9 cellular contexts compared by ENCODE assay signal in genomic region chr6:32529697-32530429, GRCh38. TPM values are rescaled to one million over a fixed set of nuclear protein-coding genes. Genes with fewer than 3 reads are reported as not detected.
DNase-seq lines count a peak whose midpoint lies in the region; ATAC-seq, FAIRE-seq and TF ChIP-seq lines count a peak whose summit lies in the region.
"Had no signal": no experiment of that assay in that cellular context is flagged by ENCODE, and none has a peak within 500 bp of the region (broad histone marks: within the 10 kb centered on the region; RNA-seq: fewer than 3 reads in every experiment).

Gene HLA-DRB5 (minus strand): TSS chr6:32530287. CDS start chr6:32530224, 63 bp downstream.

- no peaks in the 10 kb centered on the region for H3K79me2 ChIP-seq in K562 (ENCODE audit: control insufficient read depth, insufficient read depth, low read length)

- H3K4me1 ChIP-seq in K562 (replicated peaks in 1 of 2; ENCODE audit: control insufficient read depth in 2 of 2, insufficient read depth in 2 of 2, low read length in 2 of 2): no peaks in the 10 kb centered on the region

- no peaks in the 10 kb centered on the region for H3K27me3 ChIP-seq in K562 (ENCODE audit: control insufficient read depth in 2 of 2, insufficient read depth in 2 of 2, low read length in 2 of 2)

- no peak within 1 kb of the TSS for H3K4me3 ChIP-seq in K562

- H3K27ac ChIP-seq in K562 (ENCODE audit: extremely low read depth, low read depth, low read length): no peak within 1 kb of the TSS

- H2AFZ ChIP-seq in K562 (ENCODE audit: low read depth, low read length): no peak within 1 kb of the TSS

- H4K20me1 ChIP-seq in K562 (replicated peaks; ENCODE audit: control insufficient read depth, insufficient read depth, low read length): no peaks in the 10 kb centered on the region

- H3K9me3 ChIP-seq in K562 (replicated peaks; ENCODE audit: control insufficient read depth, insufficient read depth, low read depth, low read length): no peaks in the 10 kb centered on the region

- intact Hi-C loops in K562 (cut with micrococcal nuclease): no loop called here
- intact Hi-C loops in posterior vena cava (cut with DNase I): loop anchor here in 1 of 2 donors (5.0 kb wide), 1 partner anchor 42 kb away; no protein-coding TSS in a partner anchor

- ATAC-seq in HG03432 (IDR thresholded peaks at IDR 0.05; ENCODE audit: unreplicated experiment): peak; percentile 70
- no peak for ATAC-seq in K562
- ATAC-seq in HG03442 (IDR thresholded peaks at IDR 0.05; ENCODE audit: unreplicated experiment): no peak

- DNase-seq in K562 (ENCODE audit: extremely low read depth in 1 of 4, low spot score in 3 of 4) (no peak), posterior vena cava (ENCODE audit: low spot score) (peak; percentile 43), NCI-H1048 (lab: John Stamatoyannopoulos, UW) (no peak), HPDE6-E6E7 (ENCODE audit: extremely low spot score) (no peak), NCI-H1436 treated with DMSO at 0.1 percent for 48 hours (lab: John Stamatoyannopoulos, UW) (no peak)

- POLR2A ChIA-PET in K562 (lab: Yijun Ruan, JAX): interaction anchor here (0.9 kb wide), 1 partner anchor 59 kb away, joined by 3 read pairs; the partner anchor contains the start of gene HLA-DRB1

- TF ChIP-seq CTCF in K562 (IDR thresholded peaks at IDR 0.05 in 2 of 3, conservative IDR thresholded peaks at IDR 0.05 in 1 of 3; ENCODE audit: insufficient read depth in 2 of 3, low read depth in 1 of 3, low read length in 3 of 3): no peak

- no peak for FAIRE-seq in K562 (lab: Jason Lieb, UNC)

- CTCF ChIA-PET in K562 (lab: Yijun Ruan, JAX; ENCODE audit: low intra/inter-chr PET ratio): no interaction called here

- TF ChIP-seq RAD21 in K562 (CRISPR knock-in tag; conservative IDR thresholded peaks at IDR 0.05 in 1 of 2, IDR thresholded peaks at IDR 0.05 in 1 of 2): no peak

- BruUV-seq in K562 (replicated peaks; lab: Mats Ljungman, UMichigan): no TSS peak

- H3K9me1 ChIP-seq in K562 (ENCODE audit: control insufficient read depth, insufficient read depth, low read length): no peaks in the 10 kb centered on the region

- in situ Hi-C loops in GM18951 (cut with MboI; ENCODE audit: low sequenced_read_pairs, unreplicated experiment) (loop anchor here (5.0 kb wide), 1 partner anchor 57 kb away; the partner anchor contains the start of gene HLA-DRB1), K562 (cut with MboI) (loop anchor here (5.0 kb wide), 1 partner anchor 57 kb away; the partner anchor contains the start of gene HLA-DRB1)

- TF ChIP-seq POLR2A in GM18951 (IDR thresholded peaks at IDR 0.05; ENCODE audit: extremely low read depth, insufficient read depth, insufficient read length) (peak; percentile 54), K562 (conservative IDR thresholded peaks at IDR 0.05) (no peak)

- no peak within 1 kb of the TSS for H3K4me2 ChIP-seq in K562 (ENCODE audit: insufficient read depth, low read length)

- TF ChIP-seq EP300 in K562 (IDR thresholded peaks at IDR 0.05; ENCODE audit: low read length): no peak

- WGBS in K562 (ENCODE audit: insufficient coverage, low coverage, missing lambda C conversion rate): 0% methylated on average over 3 of the region's 4 CpGs

- H3K36me3 ChIP-seq in K562 (ENCODE audit: control insufficient read depth, insufficient read depth, low read length): no peaks in the 10 kb centered on the region

- H3K9ac ChIP-seq in K562 (ENCODE audit: insufficient read depth in 1 of 2, low read depth in 2 of 2, low read length in 2 of 2): no peak within 1 kb of the TSS

TF ChIP-seq in K562, 482 proteins besides CTCF, POLR2A, EP300 and RAD21:
- no peak for TF ChIP-seq HMG20A (CRISPR knock-in tag; conservative IDR thresholded peaks at IDR 0.05)
- TF ChIP-seq GABPB2 (CRISPR knock-in tag; conservative IDR thresholded peaks at IDR 0.05): no peak
- TF ChIP-seq GATAD2A (IDR thresholded peaks at IDR 0.05): no peak
- TF ChIP-seq RFX5 (IDR thresholded peaks at IDR 0.05; ENCODE audit: low read depth, low read length): peak; percentile 81; the same call in 1 of the 2 replicates
- TF ChIP-seq ARID3A (IDR thresholded peaks at IDR 0.05; ENCODE audit: borderline replicate concordance, low read depth, low read length): no peak
- no peak for TF ChIP-seq ZNF347 (CRISPR knock-in tag; IDR thresholded peaks at IDR 0.05; ENCODE audit: low read depth)

RNA-seq across cellular contexts. Expression of gene HLA-DRB5, which starts in this region (rescaled TPM):
- total RNA-seq in K562 (2011; cell fraction: chromatin; rRNA removed; ENCODE audit: low replicate concordance): not detected in 2 replicates
- not detected in 2 replicates for total RNA-seq in K562 (2011; cell fraction: nucleolus; rRNA removed)
- not detected in 2 replicates for total RNA-seq in K562 (2011; cell fraction: nucleoplasm; rRNA removed)
- total RNA-seq in K562 (2014; rRNA removed): not detected in 2 replicates
- total RNA-seq in K562 (2014; rRNA removed; fragmentation: Illumina TruSeq; extraction: Trizol): not detected in 2 replicates
- not detected in 2 replicates for total RNA-seq in K562 (2015; rRNA removed; fragmentation: Illumina TruSeq; extraction: Trizol)
- total RNA-seq in K562 (2021): 0.27 TPM in 1 of 2 replicates, not detected in the other
- not detected in 2 replicates for polyA plus RNA-seq in K562 (2011; rRNA removed)
- not detected in 2 replicates for polyA plus RNA-seq in K562 (2011; cell fraction: cytosol; rRNA removed)
- not detected in 2 replicates for polyA plus RNA-seq in K562 (2011; cell fraction: nucleus; rRNA removed)
- not detected in 2 replicates for polyA plus RNA-seq in K562 (2012)
- polyA plus RNA-seq in K562 (2014; fragmentation: Illumina TruSeq; extraction: Trizol): not detected in 2 replicates
- not detected for polyA plus RNA-seq in K562 (2014; fragmentation: Nextera tagmentation; extraction: Ambion mirVana)
- polyA plus RNA-seq in K562 (2014; rRNA removed): not detected in 2 replicates
- polyA minus RNA-seq in K562 (2011; rRNA and poly(A)+ RNA removed): not detected in 2 replicates
- polyA minus RNA-seq in K562 (2011; cell fraction: cytosol; rRNA and poly(A)+ RNA removed): not detected in 2 replicates
- polyA minus RNA-seq in K562 (2011; cell fraction: nucleus; rRNA and poly(A)+ RNA removed): not detected in 2 replicates
- total RNA-seq in posterior vena cava: 10 to 100 TPM in 1 of 2 donors, 1 to 10 TPM in 1; 1.4 to 61.3 TPM
- total RNA-seq: fibroblast of lung had no signal
- polyA plus RNA-seq: fibroblast of lung had no signal
